In the genomic region with DNA sequence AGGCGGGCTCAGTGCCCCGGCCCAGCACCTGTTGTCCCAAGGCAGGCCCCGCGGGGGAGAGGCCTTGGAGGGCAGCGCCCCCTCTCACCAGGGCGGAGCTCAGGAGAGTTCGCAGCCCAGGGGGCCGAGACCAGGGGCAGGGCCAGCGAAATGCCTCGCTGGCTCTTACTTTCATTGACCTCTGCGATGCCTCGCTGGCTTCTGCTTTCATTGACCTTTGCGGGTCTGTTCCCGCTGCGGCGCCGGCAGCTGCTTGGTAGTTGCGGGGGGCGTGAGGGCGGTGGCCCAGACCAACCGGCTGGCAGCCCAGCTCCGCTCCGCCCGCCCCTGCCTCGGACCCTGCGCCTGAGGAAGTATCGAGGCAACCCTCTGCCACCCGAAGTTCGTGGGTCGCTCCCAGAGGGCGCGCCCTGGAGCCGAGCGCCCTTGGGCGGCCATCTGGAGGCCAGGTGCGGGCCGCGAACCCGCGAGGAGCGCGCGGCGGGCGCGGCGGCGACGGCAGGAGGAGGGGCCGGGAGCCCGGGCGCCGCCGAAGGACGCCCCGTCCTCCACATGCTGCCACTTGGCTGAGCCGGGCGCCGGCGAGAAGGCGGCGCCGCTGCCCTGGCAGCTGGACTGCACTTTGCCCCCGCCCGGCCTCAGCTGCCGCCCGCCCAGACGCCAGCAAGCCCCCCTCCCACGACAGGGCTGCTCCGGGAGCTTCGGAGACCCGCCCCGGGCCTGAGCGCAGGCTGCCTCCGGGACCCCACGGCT, we compare ENCODE assay signal across 1 cellular context.
TF ChIP-seq lines count a peak whose summit lies in the region.

No MANE protein-coding gene starts in this region.

TF ChIP-seq in HepG2, 621 proteins besides CTCF, POLR2A, EP300 and RAD21 (continued from another document and continues in another):
- TF ChIP-seq, protein P1, sequence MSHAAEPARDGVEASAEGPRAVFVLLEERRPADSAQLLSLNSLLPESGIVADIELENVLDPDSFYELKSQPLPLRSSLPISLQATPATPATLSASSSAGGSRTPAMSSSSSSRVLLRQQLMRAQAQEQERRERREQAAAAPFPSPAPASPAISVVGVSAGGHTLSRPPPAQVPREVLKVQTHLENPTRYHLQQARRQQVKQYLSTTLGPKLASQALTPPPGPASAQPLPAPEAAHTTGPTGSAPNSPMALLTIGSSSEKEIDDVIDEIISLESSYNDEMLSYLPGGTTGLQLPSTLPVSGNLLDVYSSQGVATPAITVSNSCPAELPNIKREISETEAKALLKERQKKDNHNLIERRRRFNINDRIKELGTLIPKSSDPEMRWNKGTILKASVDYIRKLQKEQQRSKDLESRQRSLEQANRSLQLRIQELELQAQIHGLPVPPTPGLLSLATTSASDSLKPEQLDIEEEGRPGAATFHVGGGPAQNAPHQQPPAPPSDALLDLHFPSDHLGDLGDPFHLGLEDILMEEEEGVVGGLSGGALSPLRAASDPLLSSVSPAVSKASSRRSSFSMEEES (CRISPR knock-in tag; IDR thresholded peaks at IDR 0.05) = no peak; the same call in 1 of the 2 replicates
- no peak for TF ChIP-seq KDM1A (CRISPR knock-in tag; IDR thresholded peaks at IDR 0.05)
- TF ChIP-seq FLYWCH1 (CRISPR knock-in tag; IDR thresholded peaks at IDR 0.05) = no peak; the same call in 1 of the 2 replicates
- TF ChIP-seq, protein P2, sequence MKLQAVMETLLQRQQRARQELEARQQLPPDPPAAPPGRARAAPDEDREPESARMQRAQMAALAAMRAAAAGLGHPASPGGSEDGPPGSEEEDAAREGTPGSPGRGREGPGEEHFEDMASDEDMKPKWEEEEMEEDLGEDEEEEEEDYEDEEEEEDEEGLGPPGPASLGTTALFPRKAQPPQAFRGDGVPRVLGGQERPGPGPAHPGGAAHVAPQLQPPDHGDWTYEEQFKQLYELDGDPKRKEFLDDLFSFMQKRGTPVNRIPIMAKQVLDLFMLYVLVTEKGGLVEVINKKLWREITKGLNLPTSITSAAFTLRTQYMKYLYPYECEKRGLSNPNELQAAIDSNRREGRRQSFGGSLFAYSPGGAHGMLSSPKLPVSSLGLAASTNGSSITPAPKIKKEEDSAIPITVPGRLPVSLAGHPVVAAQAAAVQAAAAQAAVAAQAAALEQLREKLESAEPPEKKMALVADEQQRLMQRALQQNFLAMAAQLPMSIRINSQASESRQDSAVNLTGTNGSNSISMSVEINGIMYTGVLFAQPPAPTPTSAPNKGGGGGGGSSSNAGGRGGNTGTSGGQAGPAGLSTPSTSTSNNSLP (IDR thresholded peaks at IDR 0.05; ENCODE audit: low read depth, low read length) = no peak
- peak; percentile 82 for TF ChIP-seq RBFOX2 (IDR thresholded peaks at IDR 0.05; ENCODE audit: low read depth, low read length)
- TF ChIP-seq ZNF850 (CRISPR knock-in tag; conservative IDR thresholded peaks at IDR 0.05) = no peak
- no peak for TF ChIP-seq ATRX (CRISPR knock-in tag; IDR thresholded peaks at IDR 0.05; ENCODE audit: borderline replicate concordance)
- TF ChIP-seq KLF16 (CRISPR knock-in tag; IDR thresholded peaks at IDR 0.05) = 0 out of 4 replicates have a peak, but pooled peaks of 1 of the 2 experiments have one; percentile 21
- TF ChIP-seq, protein P3, sequence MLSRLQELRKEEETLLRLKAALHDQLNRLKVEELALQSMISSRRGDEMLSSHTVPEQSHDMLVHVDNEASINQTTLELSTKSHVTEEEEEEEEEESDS (CRISPR knock-in tag; IDR thresholded peaks at IDR 0.05; ENCODE audit: borderline replicate concordance) = no peak
- TF ChIP-seq ZNF788 (CRISPR knock-in tag; IDR thresholded peaks at IDR 0.05; ENCODE audit: borderline replicate concordance) = peak; percentile 97; the same call in 1 of the 2 replicates
- 0 out of 2 replicates have a peak, but pooled peaks have one; percentile 65 for TF ChIP-seq ZNF253 (CRISPR knock-in tag; IDR thresholded peaks at IDR 0.05; ENCODE audit: borderline replicate concordance)
- no peak; the same call in 1 of the 2 replicates for TF ChIP-seq ZNF543 (CRISPR knock-in tag; IDR thresholded peaks at IDR 0.05)
- TF ChIP-seq ERF (CRISPR knock-in tag; IDR thresholded peaks at IDR 0.05) = 0 out of 2 replicates have a peak, but pooled peaks have one; percentile 26
- TF ChIP-seq ZNF564 (CRISPR knock-in tag; IDR thresholded peaks at IDR 0.05) = peak; percentile 45; the same call in 1 of the 2 replicates
- TF ChIP-seq, protein P4, sequence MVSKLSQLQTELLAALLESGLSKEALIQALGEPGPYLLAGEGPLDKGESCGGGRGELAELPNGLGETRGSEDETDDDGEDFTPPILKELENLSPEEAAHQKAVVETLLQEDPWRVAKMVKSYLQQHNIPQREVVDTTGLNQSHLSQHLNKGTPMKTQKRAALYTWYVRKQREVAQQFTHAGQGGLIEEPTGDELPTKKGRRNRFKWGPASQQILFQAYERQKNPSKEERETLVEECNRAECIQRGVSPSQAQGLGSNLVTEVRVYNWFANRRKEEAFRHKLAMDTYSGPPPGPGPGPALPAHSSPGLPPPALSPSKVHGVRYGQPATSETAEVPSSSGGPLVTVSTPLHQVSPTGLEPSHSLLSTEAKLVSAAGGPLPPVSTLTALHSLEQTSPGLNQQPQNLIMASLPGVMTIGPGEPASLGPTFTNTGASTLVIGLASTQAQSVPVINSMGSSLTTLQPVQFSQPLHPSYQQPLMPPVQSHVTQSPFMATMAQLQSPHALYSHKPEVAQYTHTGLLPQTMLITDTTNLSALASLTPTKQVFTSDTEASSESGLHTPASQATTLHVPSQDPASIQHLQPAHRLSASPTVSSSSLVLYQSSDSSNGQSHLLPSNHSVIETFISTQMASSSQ (IDR thresholded peaks at IDR 0.05; ENCODE audit: low read depth) = no peak
- TF ChIP-seq, protein P4 (CRISPR knock-in tag; IDR thresholded peaks at IDR 0.05; ENCODE audit: borderline replicate concordance) = no peak
- TF ChIP-seq, protein P5, sequence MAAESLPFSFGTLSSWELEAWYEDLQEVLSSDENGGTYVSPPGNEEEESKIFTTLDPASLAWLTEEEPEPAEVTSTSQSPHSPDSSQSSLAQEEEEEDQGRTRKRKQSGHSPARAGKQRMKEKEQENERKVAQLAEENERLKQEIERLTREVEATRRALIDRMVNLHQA (CRISPR knock-in tag; IDR thresholded peaks at IDR 0.05) = no peak
- TF ChIP-seq ZNF205 (CRISPR knock-in tag; IDR thresholded peaks at IDR 0.05) = peak; percentile 65; the same call in 1 of the 2 replicates
- TF ChIP-seq PLRG1 (conservative IDR thresholded peaks at IDR 0.05) = no peak
- TF ChIP-seq, protein P6, sequence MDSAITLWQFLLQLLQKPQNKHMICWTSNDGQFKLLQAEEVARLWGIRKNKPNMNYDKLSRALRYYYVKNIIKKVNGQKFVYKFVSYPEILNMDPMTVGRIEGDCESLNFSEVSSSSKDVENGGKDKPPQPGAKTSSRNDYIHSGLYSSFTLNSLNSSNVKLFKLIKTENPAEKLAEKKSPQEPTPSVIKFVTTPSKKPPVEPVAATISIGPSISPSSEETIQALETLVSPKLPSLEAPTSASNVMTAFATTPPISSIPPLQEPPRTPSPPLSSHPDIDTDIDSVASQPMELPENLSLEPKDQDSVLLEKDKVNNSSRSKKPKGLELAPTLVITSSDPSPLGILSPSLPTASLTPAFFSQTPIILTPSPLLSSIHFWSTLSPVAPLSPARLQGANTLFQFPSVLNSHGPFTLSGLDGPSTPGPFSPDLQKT (CRISPR knock-in tag; IDR thresholded peaks at IDR 0.05; ENCODE audit: borderline replicate concordance) = no peak
- TF ChIP-seq, protein P7, sequence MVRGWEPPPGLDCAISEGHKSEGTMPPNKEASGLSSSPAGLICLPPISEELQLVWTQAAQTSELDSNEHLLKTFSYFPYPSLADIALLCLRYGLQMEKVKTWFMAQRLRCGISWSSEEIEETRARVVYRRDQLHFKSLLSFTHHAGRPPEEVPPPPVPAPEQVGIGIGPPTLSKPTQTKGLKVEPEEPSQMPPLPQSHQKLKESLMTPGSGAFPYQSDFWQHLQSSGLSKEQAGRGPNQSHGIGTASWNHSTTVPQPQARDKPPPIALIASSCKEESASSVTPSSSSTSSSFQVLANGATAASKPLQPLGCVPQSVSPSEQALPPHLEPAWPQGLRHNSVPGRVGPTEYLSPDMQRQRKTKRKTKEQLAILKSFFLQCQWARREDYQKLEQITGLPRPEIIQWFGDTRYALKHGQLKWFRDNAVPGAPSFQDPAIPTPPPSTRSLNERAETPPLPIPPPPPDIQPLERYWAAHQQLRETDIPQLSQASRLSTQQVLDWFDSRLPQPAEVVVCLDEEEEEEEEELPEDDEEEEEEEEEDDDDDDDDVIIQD (CRISPR knock-in tag; IDR thresholded peaks at IDR 0.05; ENCODE audit: low read depth) = 0 out of 2 replicates have a peak, but pooled peaks have one; percentile 62
- TF ChIP-seq, protein P8, sequence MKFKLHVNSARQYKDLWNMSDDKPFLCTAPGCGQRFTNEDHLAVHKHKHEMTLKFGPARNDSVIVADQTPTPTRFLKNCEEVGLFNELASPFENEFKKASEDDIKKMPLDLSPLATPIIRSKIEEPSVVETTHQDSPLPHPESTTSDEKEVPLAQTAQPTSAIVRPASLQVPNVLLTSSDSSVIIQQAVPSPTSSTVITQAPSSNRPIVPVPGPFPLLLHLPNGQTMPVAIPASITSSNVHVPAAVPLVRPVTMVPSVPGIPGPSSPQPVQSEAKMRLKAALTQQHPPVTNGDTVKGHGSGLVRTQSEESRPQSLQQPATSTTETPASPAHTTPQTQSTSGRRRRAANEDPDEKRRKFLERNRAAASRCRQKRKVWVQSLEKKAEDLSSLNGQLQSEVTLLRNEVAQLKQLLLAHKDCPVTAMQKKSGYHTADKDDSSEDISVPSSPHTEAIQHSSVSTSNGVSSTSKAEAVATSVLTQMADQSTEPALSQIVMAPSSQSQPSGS (CRISPR knock-in tag; IDR thresholded peaks at IDR 0.05) = peak; percentile 42; the same call in 1 of the 2 replicates
- no peak for TF ChIP-seq ZC3H4 (CRISPR knock-in tag; IDR thresholded peaks at IDR 0.05; ENCODE audit: borderline replicate concordance)
- TF ChIP-seq, protein P9, sequence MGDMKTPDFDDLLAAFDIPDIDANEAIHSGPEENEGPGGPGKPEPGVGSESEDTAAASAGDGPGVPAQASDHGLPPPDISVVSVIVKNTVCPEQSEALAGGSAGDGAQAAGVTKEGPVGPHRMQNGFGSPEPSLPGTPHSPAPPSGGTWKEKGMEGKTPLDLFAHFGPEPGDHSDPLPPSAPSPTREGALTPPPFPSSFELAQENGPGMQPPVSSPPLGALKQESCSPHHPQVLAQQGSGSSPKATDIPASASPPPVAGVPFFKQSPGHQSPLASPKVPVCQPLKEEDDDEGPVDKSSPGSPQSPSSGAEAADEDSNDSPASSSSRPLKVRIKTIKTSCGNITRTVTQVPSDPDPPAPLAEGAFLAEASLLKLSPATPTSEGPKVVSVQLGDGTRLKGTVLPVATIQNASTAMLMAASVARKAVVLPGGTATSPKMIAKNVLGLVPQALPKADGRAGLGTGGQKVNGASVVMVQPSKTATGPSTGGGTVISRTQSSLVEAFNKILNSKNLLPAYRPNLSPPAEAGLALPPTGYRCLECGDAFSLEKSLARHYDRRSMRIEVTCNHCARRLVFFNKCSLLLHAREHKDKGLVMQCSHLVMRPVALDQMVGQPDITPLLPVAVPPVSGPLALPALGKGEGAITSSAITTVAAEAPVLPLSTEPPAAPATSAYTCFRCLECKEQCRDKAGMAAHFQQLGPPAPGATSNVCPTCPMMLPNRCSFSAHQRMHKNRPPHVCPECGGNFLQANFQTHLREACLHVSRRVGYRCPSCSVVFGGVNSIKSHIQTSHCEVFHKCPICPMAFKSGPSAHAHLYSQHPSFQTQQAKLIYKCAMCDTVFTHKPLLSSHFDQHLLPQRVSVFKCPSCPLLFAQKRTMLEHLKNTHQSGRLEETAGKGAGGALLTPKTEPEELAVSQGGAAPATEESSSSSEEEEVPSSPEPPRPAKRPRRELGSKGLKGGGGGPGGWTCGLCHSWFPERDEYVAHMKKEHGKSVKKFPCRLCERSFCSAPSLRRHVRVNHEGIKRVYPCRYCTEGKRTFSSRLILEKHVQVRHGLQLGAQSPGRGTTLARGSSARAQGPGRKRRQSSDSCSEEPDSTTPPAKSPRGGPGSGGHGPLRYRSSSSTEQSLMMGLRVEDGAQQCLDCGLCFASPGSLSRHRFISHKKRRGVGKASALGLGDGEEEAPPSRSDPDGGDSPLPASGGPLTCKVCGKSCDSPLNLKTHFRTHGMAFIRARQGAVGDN (CRISPR knock-in tag; IDR thresholded peaks at IDR 0.05) = peak; percentile 91
- TF ChIP-seq, protein P10, sequence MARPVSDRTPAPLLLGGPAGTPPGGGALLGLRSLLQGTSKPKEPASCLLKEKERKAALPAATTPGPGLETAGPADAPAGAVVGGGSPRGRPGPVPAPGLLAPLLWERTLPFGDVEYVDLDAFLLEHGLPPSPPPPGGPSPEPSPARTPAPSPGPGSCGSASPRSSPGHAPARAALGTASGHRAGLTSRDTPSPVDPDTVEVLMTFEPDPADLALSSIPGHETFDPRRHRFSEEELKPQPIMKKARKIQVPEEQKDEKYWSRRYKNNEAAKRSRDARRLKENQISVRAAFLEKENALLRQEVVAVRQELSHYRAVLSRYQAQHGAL (CRISPR knock-in tag; IDR thresholded peaks at IDR 0.05; ENCODE audit: not compliant biosample characterization) = peak; percentile 40
- TF ChIP-seq SALL1 (CRISPR knock-in tag; IDR thresholded peaks at IDR 0.05) = peak; percentile 88; the same call in 1 of the 2 replicates
- TF ChIP-seq ZNF547 (CRISPR knock-in tag; IDR thresholded peaks at IDR 0.05) = no peak; the same call in 1 of the 2 replicates
- TF ChIP-seq CC2D1A (CRISPR knock-in tag; IDR thresholded peaks at IDR 0.05) = no peak
- TF ChIP-seq SNRNP70 (IDR thresholded peaks at IDR 0.05; ENCODE audit: low read depth, low read length) = no peak
- peak; percentile 96 for TF ChIP-seq ZFY (CRISPR knock-in tag; IDR thresholded peaks at IDR 0.05)
- TF ChIP-seq, protein P11, sequence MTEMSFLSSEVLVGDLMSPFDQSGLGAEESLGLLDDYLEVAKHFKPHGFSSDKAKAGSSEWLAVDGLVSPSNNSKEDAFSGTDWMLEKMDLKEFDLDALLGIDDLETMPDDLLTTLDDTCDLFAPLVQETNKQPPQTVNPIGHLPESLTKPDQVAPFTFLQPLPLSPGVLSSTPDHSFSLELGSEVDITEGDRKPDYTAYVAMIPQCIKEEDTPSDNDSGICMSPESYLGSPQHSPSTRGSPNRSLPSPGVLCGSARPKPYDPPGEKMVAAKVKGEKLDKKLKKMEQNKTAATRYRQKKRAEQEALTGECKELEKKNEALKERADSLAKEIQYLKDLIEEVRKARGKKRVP (CRISPR knock-in tag; IDR thresholded peaks at IDR 0.05) = no peak
